18 cellular contexts compared by ENCODE assay signal in genomic region chr1:52281518-52281917, GRCh38.
A peak's percentile ranks its signal among the peaks of the same experiment; 100 is the strongest.
DNase-seq lines count a peak whose midpoint lies in the region; ATAC-seq and TF ChIP-seq lines count a peak whose summit lies in the region.
"Had no signal": no experiment of that assay in that cellular context is flagged by ENCODE, and none has a peak within 500 bp of the region (broad histone marks: within the 10 kb centered on the region; RNA-seq: fewer than 3 reads in every experiment).

No MANE protein-coding gene starts in this region.

- no peaks in the 10 kb centered on the region for H3K4me1 Mint-ChIP-seq in activated T-helper 1 cell treated with anti-CD3 and anti-CD28 coated beads, Interleukin-12 subunit alpha, Interleukin-12 subunit beta, Interleukin-2, Interleukin-4 antibody, amounts not matched to agents 30 ng/mL and 10 ng/mL and 1 ng/mL, durations not matched to agents 14 hours and 24 hours and 36 hours (ENCODE audit: low read depth)

- WGBS in hepatocyte (ENCODE audit: low lambda C conversion rate, missing lambda C conversion rate) = 71% methylated on average over 2 of the region's 2 CpGs

- no peaks in the 10 kb centered on the region for H3K4me1 ChIP-seq in hepatocyte (ENCODE audit: insufficient read depth)
- H3K4me1 ChIP-seq: BLaER1 treated with 17β-estradiol and CSF1 and Interleukin-3, amounts not matched to agents 10 nM and 100 nM; left ventricle myocardium inferior had no signal

- TF ChIP-seq POLR2A in NB4 (IDR thresholded peaks at IDR 0.05; ENCODE audit: extremely low read depth, insufficient read length) = no peak

- peak overlapping the region; percentile 55 for H3K27ac ChIP-seq in hepatocyte
- H3K27ac ChIP-seq: BLaER1 treated with 17β-estradiol and CSF1 and Interleukin-3, amounts not matched to agents 10 nM and 100 nM; left ventricle myocardium inferior; neutrophil had no signal

- H3K36me3 Mint-ChIP-seq in activated T-helper 1 cell treated with anti-CD3 and anti-CD28 coated beads, Interleukin-12 subunit alpha, Interleukin-12 subunit beta, Interleukin-2, Interleukin-4 antibody, amounts not matched to agents 30 ng/mL and 10 ng/mL and 1 ng/mL, durations not matched to agents 14 hours and 24 hours and 36 hours (ENCODE audit: low read depth) = no peaks in the 10 kb centered on the region

- no peak overlapping the region for H3K27ac Mint-ChIP-seq in activated T-helper 1 cell treated with anti-CD3 and anti-CD28 coated beads, Interleukin-12 subunit alpha, Interleukin-12 subunit beta, Interleukin-2, Interleukin-4 antibody, amounts not matched to agents 30 ng/mL and 10 ng/mL and 1 ng/mL, durations not matched to agents 14 hours and 24 hours and 36 hours

- H3K4me3 Mint-ChIP-seq in activated T-helper 1 cell treated with anti-CD3 and anti-CD28 coated beads, Interleukin-12 subunit alpha, Interleukin-12 subunit beta, Interleukin-2, Interleukin-4 antibody, amounts not matched to agents 30 ng/mL and 10 ng/mL and 1 ng/mL, durations not matched to agents 14 hours and 24 hours and 36 hours = no peak overlapping the region

- no peaks in the 10 kb centered on the region for H4K20me1 ChIP-seq in hepatocyte (ENCODE audit: insufficient read depth, poor library complexity, severe bottlenecking)
- H4K20me1 ChIP-seq: BLaER1 treated with 17β-estradiol and CSF1 and Interleukin-3, amounts not matched to agents 10 nM and 100 nM had no signal

- TF ChIP-seq CTCF in AG10803 (conservative IDR thresholded peaks at IDR 0.05; ENCODE audit: low read length) = no peak
- TF ChIP-seq CTCF in NB4 (IDR thresholded peaks at IDR 0.05; ENCODE audit: low read depth, low read length) = no peak
- no peak for TF ChIP-seq CTCF in hepatocyte (IDR thresholded peaks at IDR 0.05; ENCODE audit: poor library complexity)

- DNase-seq in AG10803 (ENCODE audit: low read depth) (peak; percentile 55), NB4 (ENCODE audit: low read depth) (peak; percentile 4), dermis blood vessel endothelial cell (peak; percentile 70), hepatocyte (ENCODE audit: low spot score) (no peak), NCI-H748 (lab: John Stamatoyannopoulos, UW; ENCODE audit: unreplicated experiment) (no peak), SIG-M5 treated with dmso at 0.1 percent for 504 hours (lab: John Stamatoyannopoulos, UW; ENCODE audit: unreplicated experiment) (no peak)
- DNase-seq in activated T-helper 1 cell treated with anti-CD3 and anti-CD28 coated beads, Interleukin-12 subunit alpha, Interleukin-12 subunit beta, Interleukin-2, Interleukin-4 antibody, amounts not matched to agents 30 ng/mL and 10 ng/mL and 1 ng/mL, durations not matched to agents 14 hours and 24 hours and 36 hours (ENCODE audit: low spot score) = no peak
- DNase-seq: activated CD4-positive, alpha-beta T cell treated with anti-CD3 and anti-CD28 coated beads, Interleukin-2, amount 50 U/mL, for 1 hour; activated CD8-positive, alpha-beta memory T cell treated with anti-CD3 and anti-CD28 coated beads, Interleukin-2, amount 50 U/mL, for 4 hours; left ventricle myocardium inferior; NCI-H1417; NCI-H2107; NCI-H69; SHP77 treated with DMSO at 0.1 percent for 48 hours; stimulated activated CD8-positive, alpha-beta memory T cell treated with anti-CD3 and anti-CD28 coated beads, Interleukin-4, amount 100 ng/mL, for 48 hours had no signal

- no peak overlapping the region for H2AFZ ChIP-seq in hepatocyte

- H3K4me2 ChIP-seq in hepatocyte = no peak overlapping the region
- H3K4me2 ChIP-seq: BLaER1 treated with 17β-estradiol and CSF1 and Interleukin-3, amounts not matched to agents 10 nM and 100 nM had no signal

- no peaks in the 10 kb centered on the region for H3K79me2 ChIP-seq in hepatocyte

- no peaks in the 10 kb centered on the region for H3K9me2 ChIP-seq in hepatocyte (replicated peaks; ENCODE audit: insufficient read depth)

- H3K9me3 ChIP-seq in hepatocyte (ENCODE audit: low read depth) = no peaks in the 10 kb centered on the region
- H3K9me3 ChIP-seq: BLaER1 treated with 17β-estradiol and CSF1 and Interleukin-3, amounts not matched to agents 10 nM and 100 nM; left ventricle myocardium inferior; neutrophil had no signal

- no peaks in the 10 kb centered on the region for H3K36me3 ChIP-seq in hepatocyte (replicated peaks; ENCODE audit: insufficient read depth, low read depth)
- H3K36me3 ChIP-seq: neutrophil had no signal

- H3K27me3 ChIP-seq in hepatocyte = no peaks in the 10 kb centered on the region
- H3K27me3 ChIP-seq: BLaER1 treated with 17β-estradiol and CSF1 and Interleukin-3, amounts not matched to agents 10 nM and 100 nM; neutrophil had no signal

- intact Hi-C loops in activated T-helper 1 cell treated with anti-CD3 and anti-CD28 coated beads, Interleukin-12 subunit alpha, Interleukin-12 subunit beta, Interleukin-2, Interleukin-4 antibody, amounts not matched to agents 30 ng/mL and 10 ng/mL and 1 ng/mL, durations not matched to agents 14 hours and 24 hours and 36 hours (cut with micrococcal nuclease) = no loop called here

- no peaks in the 10 kb centered on the region for H3K27me3 Mint-ChIP-seq in activated T-helper 1 cell treated with anti-CD3 and anti-CD28 coated beads, Interleukin-12 subunit alpha, Interleukin-12 subunit beta, Interleukin-2, Interleukin-4 antibody, amounts not matched to agents 30 ng/mL and 10 ng/mL and 1 ng/mL, durations not matched to agents 14 hours and 24 hours and 36 hours (ENCODE audit: insufficient read depth)

- H3K9me3 Mint-ChIP-seq in activated T-helper 1 cell treated with anti-CD3 and anti-CD28 coated beads, Interleukin-12 subunit alpha, Interleukin-12 subunit beta, Interleukin-2, Interleukin-4 antibody, amounts not matched to agents 30 ng/mL and 10 ng/mL and 1 ng/mL, durations not matched to agents 14 hours and 24 hours and 36 hours = no peaks in the 10 kb centered on the region

- no peak overlapping the region for H3K4me3 ChIP-seq in AG10803 (ENCODE audit: low read length)
- H3K4me3 ChIP-seq in NB4 (ENCODE audit: low read depth, low read length) = no peak overlapping the region
- H3K4me3 ChIP-seq in hepatocyte = no peak overlapping the region
- H3K4me3 ChIP-seq: BLaER1 treated with 17β-estradiol and CSF1 and Interleukin-3, amounts not matched to agents 10 nM and 100 nM; left ventricle myocardium inferior had no signal

- no peak for ATAC-seq in HG03025 (IDR thresholded peaks at IDR 0.05; ENCODE audit: low FRiP score, unreplicated experiment)

Comparison
In these comparisons a context has a peak if more than half of its experiments do, and no peak if none do; other contexts are left out.
1. DNase-seq: peak in AG10803 (single experiment), NB4 (single experiment) and dermis blood vessel endothelial cell (single experiment); none in hepatocyte (single experiment), NCI-H748 (single experiment), SIG-M5 treated with dmso at 0.1 percent for 504 hours (single experiment) and activated T-helper 1 cell treated with anti-CD3 and anti-CD28 coated beads, Interleukin-12 subunit alpha, Interleukin-12 subunit beta, Interleukin-2, Interleukin-4 antibody, amounts not matched to agents 30 ng/mL and 10 ng/mL and 1 ng/mL, durations not matched to agents 14 hours and 24 hours and 36 hours (single experiment).